ENCODE assay signal across 19 cellular contexts in genomic region chr3:73098873-73099272, GRCh38. TPM values are rescaled to one million over a fixed set of nuclear protein-coding genes. Genes with fewer than 3 reads are reported as not detected.
DNase-seq lines count a peak whose midpoint lies in the region; ATAC-seq and TF ChIP-seq lines count a peak whose summit lies in the region.
"Had no signal": no experiment of that assay in that cellular context is flagged by ENCODE, and none has a peak within 500 bp of the region (broad histone marks: within the 10 kb centered on the region; RNA-seq: fewer than 3 reads in every experiment).

No MANE protein-coding gene starts in this region.

- no peak overlapping the region for H3K4me2 ChIP-seq in GM23338

- H3K4me1 Mint-ChIP-seq in CD4-positive, CD25-positive, alpha-beta regulatory T cell, result peaks cover 0 to 15% (median 14%) of the 10 kb centered on the region in 4 donors
- H3K4me1 Mint-ChIP-seq in GM23338 (peaks cover 22% of the 10 kb centered on the region), T-helper 17 cell (peaks cover 10% of the 10 kb centered on the region), type B pancreatic cell (ENCODE audit: unreplicated experiment) (peaks cover 13% of the 10 kb centered on the region)

- H3K27ac Mint-ChIP-seq in CD4-positive, CD25-positive, alpha-beta regulatory T cell, result peak overlapping the region in 2 of 3 donors; percentile 9 to 72
- H3K27ac Mint-ChIP-seq in GM23338 (no peak overlapping the region), T-helper 17 cell (peak overlapping the region; percentile 8), type B pancreatic cell (no peak overlapping the region)
- H3K27ac Mint-ChIP-seq: IgD-negative memory B cell, T-cell had no signal

- TF ChIP-seq CTCF in GM23338 (conservative IDR thresholded peaks at IDR 0.05; ENCODE audit: low read depth in 2 of 2) (no peak), type B pancreatic cell (conservative IDR thresholded peaks at IDR 0.05) (no peak)

- 0 out of 2 replicates have a peak overlapping the region, but pooled peaks have one; percentile 63 for H2AFZ ChIP-seq in GM23338

- DNase-seq in CD4-positive, CD25-positive, alpha-beta regulatory T cell, result no peak
- no peak for DNase-seq in GM23338 (ENCODE audit: low spot score)
- DNase-seq in NCI-H69 (lab: John Stamatoyannopoulos, UW), result peak; percentile 15
- no peak for DNase-seq in T-helper 17 cell
- no peak for DNase-seq in type B pancreatic cell (ENCODE audit: extremely low spot score, unreplicated experiment)
- DNase-seq in NCI-H510A (lab: John Stamatoyannopoulos, UW), result no peak
- DNase-seq in NCI-H510A treated with DMSO at 0.1 percent for 48 hours (lab: John Stamatoyannopoulos, UW), result no peak
- DNase-seq: ACHN, DMS79 treated with DMSO at 0.1 percent for 48 hours, NCI-H1436, NCI-H1930, NCI-H226, NCI-H526, Peyer's patch, T-cell, T-helper 9 cell had no signal

- no peaks in the 10 kb centered on the region for H3K27me3 ChIP-seq in CD4-positive, CD25-positive, alpha-beta regulatory T cell (ENCODE audit: control insufficient read depth, insufficient read depth, low read length)
- no peaks in the 10 kb centered on the region for H3K27me3 ChIP-seq in GM23338 (ENCODE audit: insufficient read depth)
- H3K27me3 ChIP-seq: Peyer's patch had no signal

- no peaks in the 10 kb centered on the region for H3K36me3 ChIP-seq in CD4-positive, CD25-positive, alpha-beta regulatory T cell (ENCODE audit: control insufficient read depth, insufficient read depth, low read length)
- no peaks in the 10 kb centered on the region for H3K36me3 ChIP-seq in GM23338 (ENCODE audit: insufficient read depth)
- H3K36me3 ChIP-seq: HAP-1, Peyer's patch had no signal

- H3K9me3 ChIP-seq in CD4-positive, CD25-positive, alpha-beta regulatory T cell (ENCODE audit: control insufficient read depth in 2 of 2, low read length in 2 of 2), result no peaks in the 10 kb centered on the region
- H3K9me3 ChIP-seq in T-helper 17 cell (ENCODE audit: control insufficient read depth, low read length, poor library complexity, severe bottlenecking), result no peaks in the 10 kb centered on the region
- H3K9me3 ChIP-seq: HAP-1, Peyer's patch had no signal

- ATAC-seq in CD4-positive, CD25-positive, alpha-beta regulatory T cell (ENCODE audit: low read depth in 2 of 2), result no peak
- ATAC-seq in GM23338 (no peak), T-helper 17 cell (no peak)
- ATAC-seq: T-cell had no signal

- no peaks in the 10 kb centered on the region for H3F3A ChIP-seq in GM23338 (replicated peaks; ENCODE audit: low read depth)

- no peaks in the 10 kb centered on the region for H3K79me2 ChIP-seq in GM23338 (replicated peaks; ENCODE audit: insufficient read depth)

- H4K20me1 ChIP-seq in GM23338 (replicated peaks; ENCODE audit: insufficient read depth), result no peaks in the 10 kb centered on the region

- peaks cover 11% of the 10 kb centered on the region for H3K27me3 Mint-ChIP-seq in CD4-positive, CD25-positive, alpha-beta regulatory T cell
- H3K27me3 Mint-ChIP-seq in GM23338 (ENCODE audit: insufficient read depth, low read depth, poor library complexity) (peaks cover 9% of the 10 kb centered on the region), T-helper 17 cell (peaks cover 37% of the 10 kb centered on the region), type B pancreatic cell (peaks cover 5% of the 10 kb centered on the region)

- no peaks in the 10 kb centered on the region for H3K9me2 ChIP-seq in GM23338 (ENCODE audit: insufficient read depth)

- H3K4me1 ChIP-seq in CD4-positive, CD25-positive, alpha-beta regulatory T cell (ENCODE audit: control insufficient read depth, insufficient read depth, low read length, poor library complexity, severe bottlenecking), result peaks cover 4% of the 10 kb centered on the region
- peaks cover 13% of the 10 kb centered on the region for H3K4me1 ChIP-seq in GM23338 (ENCODE audit: insufficient read depth)
- H3K4me1 ChIP-seq: HAP-1 had no signal

- no peaks in the 10 kb centered on the region for H3K9me3 Mint-ChIP-seq in CD4-positive, CD25-positive, alpha-beta regulatory T cell
- H3K9me3 Mint-ChIP-seq in GM23338 (no peaks in the 10 kb centered on the region; the same call in 2 of the 3 replicates), type B pancreatic cell (no peaks in the 10 kb centered on the region)
- H3K9me3 Mint-ChIP-seq: IgD-negative memory B cell, T-cell had no signal

- H3K27ac ChIP-seq in CD4-positive, CD25-positive, alpha-beta regulatory T cell (ENCODE audit: insufficient read depth, low read length, poor library complexity, severe bottlenecking), result no peak overlapping the region
- H3K27ac ChIP-seq in GM23338 (ENCODE audit: low read depth), result no peak overlapping the region
- H3K27ac ChIP-seq: C4-2B, Peyer's patch had no signal

- H3K4me3 Mint-ChIP-seq in CD4-positive, CD25-positive, alpha-beta regulatory T cell, result no peak overlapping the region
- H3K4me3 Mint-ChIP-seq in GM23338 (no peak overlapping the region), T-helper 17 cell (no peak overlapping the region), type B pancreatic cell (no peak overlapping the region)
- H3K4me3 Mint-ChIP-seq: T-cell had no signal

- H3K36me3 Mint-ChIP-seq in CD4-positive, CD25-positive, alpha-beta regulatory T cell, result peaks cover 3% of the 10 kb centered on the region
- no peaks in the 10 kb centered on the region for H3K36me3 Mint-ChIP-seq in GM23338 (ENCODE audit: low read depth)
- no peaks in the 10 kb centered on the region for H3K36me3 Mint-ChIP-seq in T-helper 17 cell (ENCODE audit: low read depth)
- no peaks in the 10 kb centered on the region for H3K36me3 Mint-ChIP-seq in type B pancreatic cell
- H3K36me3 Mint-ChIP-seq: IgD-negative memory B cell, T-cell had no signal

- no peak overlapping the region for H3K4me3 ChIP-seq in CD4-positive, CD25-positive, alpha-beta regulatory T cell (ENCODE audit: low read depth, low read length)
- no peak overlapping the region for H3K4me3 ChIP-seq in GM23338
- H3K4me3 ChIP-seq: HAP-1, Peyer's patch had no signal

TF ChIP-seq in GM23338, 12 proteins besides CTCF, POLR2A, EP300 and RAD21 (continues in another document):
- TF ChIP-seq STAT1 (IDR thresholded peaks at IDR 0.05; ENCODE audit: unreplicated experiment), result no peak
- no peak for TF ChIP-seq EZH2 (IDR thresholded peaks at IDR 0.05; ENCODE audit: low read depth, unreplicated experiment)

RNA-seq across cellular contexts. Expression of gene EBLN2, which starts 37.4 kb away (rescaled TPM):
- 20.8 TPM for total RNA-seq in CD4-positive, CD25-positive, alpha-beta regulatory T cell
- polyA plus RNA-seq in CD4-positive, CD25-positive, alpha-beta regulatory T cell, result 1 to 10 TPM in 3 of 4 donors, under 1 TPM in 1; 0.80 to 1.3 (median 1.1) TPM
- total RNA-seq in GM23338 (2014; rRNA removed; shearing (Covaris generic)), result 9.3 and 9.9 TPM in 2 replicates
- 4.7 and 5.1 TPM in 2 replicates for polyA plus RNA-seq in GM23338 (2016; fragmentation: Nextera tagmentation; extraction: Ambion mirVana)
- 10 to 100 TPM; 11.7 to 15.8 TPM for total RNA-seq in T-helper 17 cell
- total RNA-seq in type B pancreatic cell (ENCODE audit: low replicate concordance), result 6.3 and 6.4 TPM in 2 replicates

Comparison
In these comparisons a context has a peak if more than half of its experiments do, and no peak if none do; other contexts are left out.
1. H3K27ac Mint-ChIP-seq: peak in CD4-positive, CD25-positive, alpha-beta regulatory T cell (2 of 3) and T-helper 17 cell (single experiment); none in GM23338 (single experiment) and type B pancreatic cell (single experiment).